In genomic region chr15:79450648-79451047, GRCh38 we compare ENCODE assay signal across 16 cellular contexts. TPM values are rescaled to one million over a fixed set of nuclear protein-coding genes. Genes with fewer than 3 reads are reported as not detected.
DNase-seq lines count a peak whose midpoint lies in the region; ATAC-seq, FAIRE-seq and TF ChIP-seq lines count a peak whose summit lies in the region.
"Had no signal": no experiment of that assay in that cellular context is flagged by ENCODE, and none has a peak within 500 bp of the region (broad histone marks: within the 10 kb centered on the region; RNA-seq: fewer than 3 reads in every experiment).

No MANE protein-coding gene starts in this region.

- no peak overlapping the region for H3K27ac ChIP-seq in neural progenitor cell
- H3K27ac ChIP-seq: thoracic aorta had no signal

- H2AFZ ChIP-seq in neural progenitor cell (replicated peaks) = no peak overlapping the region

- TF ChIP-seq CTCF in NB4 (IDR thresholded peaks at IDR 0.05; ENCODE audit: low read depth, low read length) = peak; percentile 10
- TF ChIP-seq CTCF in bronchial epithelial cell (IDR thresholded peaks at IDR 0.05; ENCODE audit: insufficient read depth, low read length, severe bottlenecking) = peak; percentile 6
- TF ChIP-seq CTCF in neural progenitor cell (IDR thresholded peaks at IDR 0.05) = peak; percentile 52

- H3K9me3 Mint-ChIP-seq in neural progenitor cell = peaks cover 12% of the 10 kb centered on the region

- no peaks in the 10 kb centered on the region for H3K79me2 ChIP-seq in neural progenitor cell (ENCODE audit: low read depth)

- FAIRE-seq in bronchial epithelial cell (lab: Jason Lieb, UNC) = no peak
- FAIRE-seq: endometrium had no signal

- H3K36me3 ChIP-seq in bronchial epithelial cell (ENCODE audit: control insufficient read depth, insufficient read depth, low read length) = no peaks in the 10 kb centered on the region
- H3K36me3 ChIP-seq in neural progenitor cell = no peaks in the 10 kb centered on the region
- H3K36me3 ChIP-seq: thoracic aorta had no signal

- no peaks in the 10 kb centered on the region for H3K4me1 Mint-ChIP-seq in neural progenitor cell

- no peak for TF ChIP-seq POLR2A in NB4 (IDR thresholded peaks at IDR 0.05; ENCODE audit: extremely low read depth, insufficient read length)

- H3K27me3 ChIP-seq in bronchial epithelial cell (ENCODE audit: control insufficient read depth, insufficient read depth, low read length) (peaks cover 2% of the 10 kb centered on the region), neural progenitor cell (no peaks in the 10 kb centered on the region)

- H3K4me1 ChIP-seq in neural progenitor cell = no peaks in the 10 kb centered on the region

- no peaks in the 10 kb centered on the region for H4K20me1 ChIP-seq in neural progenitor cell (ENCODE audit: low read depth)

- no peak overlapping the region for H3K9ac ChIP-seq in neural progenitor cell

- no peak for ATAC-seq in GM21515 (IDR thresholded peaks at IDR 0.05; ENCODE audit: unreplicated experiment)
- ATAC-seq: mucosa of descending colon had no signal

- H3K4me3 ChIP-seq in NB4 (ENCODE audit: low read depth, low read length) (no peak overlapping the region), bronchial epithelial cell (ENCODE audit: low read depth, low read length) (no peak overlapping the region), neural progenitor cell (no peak overlapping the region)
- H3K4me3 ChIP-seq: mucosa of descending colon, thoracic aorta had no signal

- no peaks in the 10 kb centered on the region for H3K27me3 Mint-ChIP-seq in neural progenitor cell (ENCODE audit: insufficient read depth, low read depth)

- H3K36me3 Mint-ChIP-seq in neural progenitor cell = no peaks in the 10 kb centered on the region

- no peak overlapping the region for H3K27ac Mint-ChIP-seq in neural progenitor cell

- H3F3A ChIP-seq in neural progenitor cell (ENCODE audit: low read depth) = no peaks in the 10 kb centered on the region

- H3K9me3 ChIP-seq in neural progenitor cell (ENCODE audit: low read depth) = no peaks in the 10 kb centered on the region
- H3K9me3 ChIP-seq: mucosa of descending colon had no signal

- DNase-seq in DMS 273 (lab: John Stamatoyannopoulos, UW; ENCODE audit: unreplicated experiment) (peak; percentile 19), DMS 273 treated with DMSO at 0.1 percent for 48 hours (lab: John Stamatoyannopoulos, UW) (no peak), NB4 (ENCODE audit: low read depth) (no peak), bronchial epithelial cell (ENCODE audit: low read depth) (no peak), neural progenitor cell (ENCODE audit: low spot score) (peak; percentile 31), NCI-H69 (lab: John Stamatoyannopoulos, UW) (no peak), islet precursor cell (no peak)
- DNase-seq: 8988T; activated T-cell treated with anti-CD3 and anti-CD28 coated beads, Interleukin-2, amount 50 U/mL, for 1 hour; amygdala; DMS79 treated with DMSO at 0.1 percent for 48 hours; Kasumi-1; mucosa of descending colon had no signal

- no peak overlapping the region for H3K4me2 ChIP-seq in neural progenitor cell

- H3K4me3 Mint-ChIP-seq in neural progenitor cell = no peak overlapping the region

RNA-seq across cellular contexts. Expression of gene MINAR1, which starts 18.5 kb away (rescaled TPM):
- total RNA-seq in bronchial epithelial cell (0.26 and 0.53 TPM in 2 replicates), neural progenitor cell (ENCODE audit: low replicate concordance) (0.87 and 1.5 TPM in 2 replicates)

Comparison
In these comparisons a context has a peak if more than half of its experiments do, and no peak if none do; other contexts are left out.
1. DNase-seq: peak in DMS 273 (single experiment) and neural progenitor cell (single experiment); none in DMS 273 treated with DMSO at 0.1 percent for 48 hours (single experiment), NB4 (single experiment), bronchial epithelial cell (single experiment), NCI-H69 (single experiment) and islet precursor cell (single experiment).
2. Peak in every context shown above with its lines, with median percentiles within 50 percentile points of each other: CTCF ChIP-seq.